24 cellular contexts compared by ENCODE assay signal in the genomic region with DNA sequence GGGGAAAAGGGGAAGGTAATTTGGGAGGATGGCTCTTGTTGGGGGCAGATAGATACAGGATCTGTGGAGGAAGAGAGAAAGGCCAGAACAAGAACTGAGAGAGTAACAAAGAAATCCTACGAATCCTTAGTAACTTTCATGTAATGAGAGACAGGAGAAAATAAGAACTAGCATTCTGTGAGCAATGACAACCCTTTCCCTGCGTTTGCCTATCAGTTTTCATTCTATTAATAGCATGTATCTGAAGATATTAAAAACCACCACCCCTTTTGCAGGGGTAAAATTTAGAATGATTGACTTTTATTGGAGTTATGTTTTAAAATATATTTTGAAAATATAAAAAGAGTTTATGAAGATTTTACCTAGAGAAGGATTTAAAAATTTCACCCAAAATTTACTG.
"Had no signal": no experiment of that assay in that cellular context is flagged by ENCODE, and none has a peak within 500 bp of the region (broad histone marks: within the 10 kb centered on the region; RNA-seq: fewer than 3 reads in every experiment).

No MANE protein-coding gene starts in this region.

- H3K9me3 ChIP-seq: Peyer's patch had no signal

- H3K4me1 Mint-ChIP-seq: activated CD4-positive, alpha-beta memory T cell treated with anti-CD3 and anti-CD28 coated beads, Interleukin-2, amount 10 ng/mL, durations not matched to agents 7 days and 5 days had no signal

- H3K4me3 Mint-ChIP-seq: activated CD4-positive, alpha-beta memory T cell treated with anti-CD3 and anti-CD28 coated beads, Interleukin-2, amount 10 ng/mL, durations not matched to agents 7 days and 5 days; activated CD4-positive, alpha-beta T cell treated with anti-CD3 and anti-CD28 coated beads for 36 hours; activated naive CD4-positive, alpha-beta T cell treated with anti-CD3 and anti-CD28 coated beads, Interleukin-2, amount 50 U/mL, for 24 hours; activated T-helper 1 cell treated with anti-CD3 and anti-CD28 coated beads, Interleukin-12 subunit alpha, Interleukin-12 subunit beta, Interleukin-2, Interleukin-4 antibody, amounts not matched to agents 30 ng/mL and 10 ng/mL and 1 ng/mL, durations not matched to agents 14 hours and 24 hours and 36 hours; T-helper 1 cell treated with Interleukin-12 subunit alpha and Interleukin-12 subunit beta and Interleukin-4 antibody, amounts not matched to agents 30 μg/mL and 1 μg/mL, for 36 hours had no signal

- H3K27ac ChIP-seq: ascending aorta, body of pancreas, KMS-11, Peyer's patch, WERI-Rb-1 had no signal

- H3K27me3 Mint-ChIP-seq: activated CD4-positive, alpha-beta memory T cell treated with anti-CD3 and anti-CD28 coated beads, Interleukin-2, amount 10 ng/mL, durations not matched to agents 7 days and 5 days; activated CD4-positive, alpha-beta T cell treated with anti-CD3 and anti-CD28 coated beads for 36 hours; activated naive CD4-positive, alpha-beta T cell treated with anti-CD3 and anti-CD28 coated beads, Interleukin-2, amount 50 U/mL, for 24 hours had no signal

- FAIRE-seq: bronchial epithelial cell had no signal

- H3K27ac Mint-ChIP-seq: activated CD4-positive, alpha-beta memory T cell treated with anti-CD3 and anti-CD28 coated beads, Interleukin-2, amount 10 ng/mL, durations not matched to agents 7 days and 5 days; activated CD4-positive, alpha-beta T cell treated with anti-CD3 and anti-CD28 coated beads for 36 hours; activated naive CD4-positive, alpha-beta T cell treated with anti-CD3 and anti-CD28 coated beads, Interleukin-2, amount 50 U/mL, for 24 hours; T-helper 1 cell treated with Interleukin-12 subunit alpha and Interleukin-12 subunit beta and Interleukin-4 antibody, amounts not matched to agents 30 μg/mL and 1 μg/mL, for 36 hours had no signal

- ATAC-seq: activated CD4-positive, alpha-beta T cell treated with anti-CD3 and anti-CD28 coated beads for 36 hours; body of pancreas had no signal

- H3K36me3 ChIP-seq: ascending aorta, Peyer's patch, WERI-Rb-1 had no signal

- H3K4me3 ChIP-seq: ascending aorta, body of pancreas, Peyer's patch had no signal

- H3K4me1 ChIP-seq: ascending aorta, Peyer's patch had no signal

- H3K27me3 ChIP-seq: ascending aorta, body of pancreas, Peyer's patch had no signal

- DNase-seq: activated CD4-positive, alpha-beta memory T cell treated with anti-CD3 and anti-CD28 coated beads, Interleukin-2, amount 10 ng/mL, durations not matched to agents 7 days and 5 days; activated CD4-positive, alpha-beta T cell treated with anti-CD3 and anti-CD28 coated beads for 36 hours; activated CD4-positive, alpha-beta T cell treated with anti-CD3 and anti-CD28 coated beads, Interleukin-2, amount 50 U/mL, for 1 hour; activated effector memory CD4-positive, alpha-beta T cell treated with Interleukin-2 at 50 U/mL for 16 hours; activated naive CD4-positive, alpha-beta T cell; body of pancreas; NCI-H1092 treated with DMSO at 0.1 percent for 48 hours; NCI-H1417 treated with DMSO at 0.1 percent for 48 hours; NCI-H1694; NCI-H2029; NCI-H2107; NCI-H2171 treated with DMSO at 0.1 percent for 48 hours; NCI-H226; NCI-H526 treated with DMSO at 0.1 percent for 48 hours; NK-92 treated with Interleukin-12 subunit alpha and Interleukin-12 subunit beta, amount 100 ng/mL, for 24 hours; Peyer's patch; SHP77 treated with DMSO at 0.1 percent for 48 hours; WERI-Rb-1 had no signal
